Comparison of ENCODE assay signal across 11 cellular contexts in genomic region chr1:28173980-28174297, GRCh38. TPM values are rescaled to one million over a fixed set of nuclear protein-coding genes. Genes with fewer than 3 reads are reported as not detected.
A peak's percentile ranks its signal among the peaks of the same experiment; 100 is the strongest.
DNase-seq lines count a peak whose midpoint lies in the region; TF ChIP-seq lines count a peak whose summit lies in the region.
"Had no signal": no experiment of that assay in that cellular context is flagged by ENCODE, and none has a peak within 500 bp of the region (broad histone marks: within the 10 kb centered on the region; RNA-seq: fewer than 3 reads in every experiment).

No MANE protein-coding gene starts in this region.

- H3K4me3 ChIP-seq in GM23248 (no peak overlapping the region), adrenal gland (peak overlapping the region in 1 of 4 donors; percentile 29), smooth muscle cell (no peak overlapping the region)
- H3K4me3 ChIP-seq: HAP-1 had no signal

- H3K4me1 ChIP-seq in GM23248 (ENCODE audit: insufficient read depth) (no peaks in the 10 kb centered on the region), adrenal gland (replicated peaks in 1 of 2) (peaks cover 0 to 4% of the 10 kb centered on the region in 2 donors), smooth muscle cell (ENCODE audit: low read depth) (no peaks in the 10 kb centered on the region)
- H3K4me1 ChIP-seq: HAP-1 had no signal

- no peak overlapping the region for H3K4me2 ChIP-seq in GM23248 (ENCODE audit: unreplicated experiment)
- peak overlapping the region; percentile 61 for H3K4me2 ChIP-seq in smooth muscle cell

- in situ Hi-C loops in GM23248 (cut with MboI), result no loop called here

- H3K27ac ChIP-seq in GM23248, result no peak overlapping the region
- peak overlapping the region in 3 of 5 donors; percentile 19 to 82 (median 49) for H3K27ac ChIP-seq in adrenal gland
- H3K27ac ChIP-seq in smooth muscle cell (ENCODE audit: low read depth), result peak overlapping the region; percentile 46

- DNase-seq in GM23248 (peak; percentile 26), adrenal gland (peak in 1 of 7 donors; percentile 11), iris pigment epithelial cell (ENCODE audit: low read depth) (peak; percentile 29), smooth muscle cell (lab: John Stamatoyannopoulos, UW; ENCODE audit: unreplicated experiment) (peak; percentile 8), D341Med (ENCODE audit: low spot score) (no peak), SHP77 treated with DMSO at 0.1 percent for 48 hours (lab: John Stamatoyannopoulos, UW) (no peak), NCI-H2029 treated with DMSO at 0.1 percent for 48 hours (lab: John Stamatoyannopoulos, UW) (no peak), NCI-H1105 treated with DMSO at 0.1 percent for 48 hours (lab: John Stamatoyannopoulos, UW) (no peak)
- DNase-seq: activated T-cell treated with anti-CD3 and anti-CD28 coated beads, Interleukin-2, amount 50 U/mL, for 48 hours; stimulated activated naive CD4-positive, alpha-beta T cell had no signal

- no peak for TF ChIP-seq POLR2A in adrenal gland (IDR thresholded peaks at IDR 0.05)

- H3K79me2 ChIP-seq in GM23248 (ENCODE audit: insufficient read depth) (no peaks in the 10 kb centered on the region), smooth muscle cell (ENCODE audit: low read depth) (no peaks in the 10 kb centered on the region)

- H3K27me3 ChIP-seq in GM23248 (replicated peaks; ENCODE audit: insufficient read depth), result no peaks in the 10 kb centered on the region
- no peaks in the 10 kb centered on the region for H3K27me3 ChIP-seq in adrenal gland
- H3K27me3 ChIP-seq in smooth muscle cell (ENCODE audit: low read depth), result no peaks in the 10 kb centered on the region

- 61 to 70% methylated on average over 4 to 5 of the region's 5 CpGs for WGBS in GM23248 (ENCODE audit: low coverage in 1 of 2, low lambda C conversion rate in 2 of 2, missing lambda C conversion rate in 2 of 2), 2 experiments
- 78 to 92% (median 81%) methylated on average over 4 to 5 of the region's 5 CpGs; no CpG with 5 or more reads in 1 of the 4 donors for WGBS in adrenal gland, 4 donors
- 53% methylated on average over 5 of the region's 5 CpGs for WGBS in smooth muscle cell (ENCODE audit: low lambda C conversion rate)

- intact Hi-C loops in adrenal gland (cut with DNase I), result no loop called here

- no peaks in the 10 kb centered on the region for H3K36me3 ChIP-seq in GM23248 (ENCODE audit: low read depth)
- H3K36me3 ChIP-seq in adrenal gland (replicated peaks in 1 of 2), result no peaks in the 10 kb centered on the region
- no peaks in the 10 kb centered on the region for H3K36me3 ChIP-seq in smooth muscle cell (ENCODE audit: low read depth)
- H3K36me3 ChIP-seq: HAP-1 had no signal

- no peak for TF ChIP-seq CTCF in adrenal gland (IDR thresholded peaks at IDR 0.05)
- TF ChIP-seq CTCF in smooth muscle cell (IDR thresholded peaks at IDR 0.05; ENCODE audit: borderline replicate concordance, insufficient read depth, poor library complexity, severe bottlenecking), result no peak

- H3K9me3 ChIP-seq in GM23248 (ENCODE audit: low read depth) (no peaks in the 10 kb centered on the region), adrenal gland (replicated peaks in 1 of 3) (no peaks in the 10 kb centered on the region), smooth muscle cell (replicated peaks; ENCODE audit: low read depth) (no peaks in the 10 kb centered on the region)
- H3K9me3 ChIP-seq: HAP-1 had no signal

- H2AFZ ChIP-seq in GM23248, result no peak overlapping the region
- H2AFZ ChIP-seq in smooth muscle cell (ENCODE audit: low read depth), result no peak overlapping the region

- no peaks in the 10 kb centered on the region for H3K9me2 ChIP-seq in GM23248 (ENCODE audit: insufficient read depth)

- H3F3A ChIP-seq in GM23248 (ENCODE audit: insufficient read depth) (no peaks in the 10 kb centered on the region), smooth muscle cell (ENCODE audit: low read depth) (peaks cover 7% of the 10 kb centered on the region)

- H3K9ac ChIP-seq in GM23248, result no peak overlapping the region
- no peak overlapping the region for H3K9ac ChIP-seq in smooth muscle cell (ENCODE audit: low read depth)

- no peaks in the 10 kb centered on the region for H4K20me1 ChIP-seq in GM23248 (ENCODE audit: insufficient read depth)
- H4K20me1 ChIP-seq in smooth muscle cell (ENCODE audit: low read depth), result no peaks in the 10 kb centered on the region

RNA-seq across cellular contexts. Expression of gene PTAFR, which starts 2.6 kb away (rescaled TPM):
- total RNA-seq in GM23248 (2014; rRNA removed; shearing (Covaris generic)), result not detected in 2 replicates
- polyA plus RNA-seq in GM23248 (2016; fragmentation: Nextera tagmentation; extraction: Ambion mirVana) (0.08 TPM in 1 of 2 replicates, not detected in the other), adrenal gland (1 to 10 TPM; 1.1 to 2.6 (median 1.7) TPM), smooth muscle cell (0.16 and 0.98 TPM in 2 replicates)
- total RNA-seq in adrenal gland (10 to 100 TPM in 2 of 8 donors, 1 to 10 TPM in 6; 1.9 to 11.7 (median 7.6) TPM), smooth muscle cell (0.04 and 0.49 TPM in 2 replicates)

RNA-seq across cellular contexts. Expression of gene DNAJC8, which starts 58.9 kb away (rescaled TPM):
- total RNA-seq in GM23248 (2014; rRNA removed; shearing (Covaris generic)), result 52.7 and 53.0 TPM in 2 replicates
- 98.6 and 101 TPM in 2 replicates for polyA plus RNA-seq in GM23248 (2016; fragmentation: Nextera tagmentation; extraction: Ambion mirVana)
- 10 to 100 TPM; 45.7 to 79.5 (median 66.9) TPM for total RNA-seq in adrenal gland
- polyA plus RNA-seq in adrenal gland, result 100 to 1,000 TPM in 1 of 3 donors, 10 to 100 TPM in 2; 47.7 to 150 (median 49.6) TPM
- total RNA-seq in smooth muscle cell, result 72.3 and 76.1 TPM in 2 replicates
- polyA plus RNA-seq in smooth muscle cell, result 105 and 114 TPM in 2 replicates

Comparison
In these comparisons a context has a peak if more than half of its experiments do, and no peak if none do; other contexts are left out.
1. DNase-seq: peak in GM23248 (single experiment), iris pigment epithelial cell (single experiment) and smooth muscle cell (single experiment); none in D341Med (single experiment), SHP77 treated with DMSO at 0.1 percent for 48 hours (single experiment), NCI-H2029 treated with DMSO at 0.1 percent for 48 hours (single experiment) and NCI-H1105 treated with DMSO at 0.1 percent for 48 hours (single experiment).